In the genomic region with DNA sequence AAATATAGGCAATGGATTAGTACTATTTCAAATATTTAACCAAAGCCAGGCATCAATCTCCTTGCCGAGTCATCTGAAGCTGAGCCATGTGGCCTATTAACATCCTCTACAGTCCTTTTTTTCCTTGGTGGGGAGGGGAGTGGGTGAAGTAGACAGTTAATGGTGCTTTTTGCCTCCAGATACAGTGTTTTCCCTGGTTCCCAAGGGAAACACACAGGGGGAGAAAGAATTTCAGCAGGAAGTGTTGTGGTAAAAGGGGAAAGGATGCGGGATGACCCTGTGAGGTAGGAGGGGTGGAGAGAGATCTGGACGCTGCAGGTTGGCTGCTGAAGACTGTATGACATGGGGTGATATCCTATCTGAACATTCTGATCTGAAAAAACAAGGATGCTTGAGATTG, we compare ENCODE assay signal across 9 cellular contexts. TPM values are rescaled to one million over a fixed set of nuclear protein-coding genes. Genes with fewer than 3 reads are reported as not detected.
DNase-seq lines count a peak whose midpoint lies in the region; ATAC-seq and TF ChIP-seq lines count a peak whose summit lies in the region.
"Had no signal": no experiment of that assay in that cellular context is flagged by ENCODE, and none has a peak within 500 bp of the region (broad histone marks: within the 10 kb centered on the region; RNA-seq: fewer than 3 reads in every experiment).

No MANE protein-coding gene starts in this region.

- peaks cover 0 to 4% (median 0%) of the 10 kb centered on the region in 9 donors for H3K36me3 ChIP-seq in heart left ventricle
- no peaks in the 10 kb centered on the region for H3K36me3 ChIP-seq in body of pancreas (replicated peaks in 1 of 2; ENCODE audit: insufficient read depth in 1 of 2, low read depth in 2 of 2)
- H3K36me3 ChIP-seq in kidney epithelial cell (ENCODE audit: control insufficient read depth, insufficient read depth, low read length), result peaks cover 1% of the 10 kb centered on the region

- H3K4me1 Mint-ChIP-seq in type B pancreatic cell (ENCODE audit: unreplicated experiment), result peaks cover 9% of the 10 kb centered on the region

- no peak for DNase-seq in heart left ventricle
- DNase-seq in Right ventricle myocardium superior, result no peak
- DNase-seq in body of pancreas, result no peak
- DNase-seq in kidney epithelial cell (ENCODE audit: low read depth), result peak; percentile 81
- DNase-seq in type B pancreatic cell (ENCODE audit: extremely low spot score, unreplicated experiment), result no peak
- no peak for DNase-seq in AML-193 (lab: John Stamatoyannopoulos, UW)
- DNase-seq in NCI-H1417 treated with DMSO at 0.1 percent for 48 hours (lab: John Stamatoyannopoulos, UW), result no peak
- DNase-seq in stimulated activated naive CD8-positive, alpha-beta T cell treated with anti-CD3 and anti-CD28 coated beads, Interleukin-15, Interleukin-2, amounts not matched to agents 100 U/mL and 50 U/mL, for 24 hours, result no peak

- intact Hi-C loops in heart left ventricle (cut with DNase I), result no loop called here
- intact Hi-C loops in Right ventricle myocardium superior (cut with DNase I), result no loop called here
- intact Hi-C loops in body of pancreas (cut with DNase I), result no loop called here

- H3K36me3 Mint-ChIP-seq in type B pancreatic cell, result peaks cover 10% of the 10 kb centered on the region

- ATAC-seq in heart left ventricle (peak in 2 of 4 donors; percentile 12 to 24), Right ventricle myocardium superior (ENCODE audit: poor library complexity) (no peak), body of pancreas (peak; percentile 30)
- no peak for ATAC-seq in stimulated activated naive CD8-positive, alpha-beta T cell treated with anti-CD3 and anti-CD28 coated beads, Interleukin-15, Interleukin-2, amounts not matched to agents 100 U/mL and 50 U/mL, for 24 hours

- TF ChIP-seq CTCF in heart left ventricle (IDR thresholded peaks at IDR 0.05) (no peak), body of pancreas (IDR thresholded peaks at IDR 0.05) (no peak), kidney epithelial cell (IDR thresholded peaks at IDR 0.05; ENCODE audit: insufficient read depth, low read length, poor library complexity, severe bottlenecking) (no peak), type B pancreatic cell (conservative IDR thresholded peaks at IDR 0.05) (no peak)

- TF ChIP-seq POLR2A in heart left ventricle (IDR thresholded peaks at IDR 0.05) (no peak), body of pancreas (IDR thresholded peaks at IDR 0.05) (no peak)

- H3K27ac Mint-ChIP-seq in type B pancreatic cell, result peak overlapping the region; percentile 32

- H3K27me3 ChIP-seq in heart left ventricle, result no peaks in the 10 kb centered on the region
- H3K27me3 ChIP-seq in body of pancreas, result no peaks in the 10 kb centered on the region
- no peaks in the 10 kb centered on the region for H3K27me3 ChIP-seq in kidney epithelial cell (ENCODE audit: control insufficient read depth, insufficient read depth, low read length)

- no peaks in the 10 kb centered on the region for H3K9me3 ChIP-seq in heart left ventricle
- no peaks in the 10 kb centered on the region for H3K9me3 ChIP-seq in body of pancreas

- no peak overlapping the region for H3K4me3 Mint-ChIP-seq in type B pancreatic cell

- H3K27ac ChIP-seq in heart left ventricle, result peak overlapping the region in 10 of 12 donors; percentile 0 to 69 (median 26)
- H3K27ac ChIP-seq in body of pancreas, result no peak overlapping the region

- 34 to 52% (median 42%) methylated on average over 3 of the region's 3 CpGs for WGBS in heart left ventricle, 4 donors
- 63 to 75% methylated on average over 3 of the region's 3 CpGs for WGBS in body of pancreas, 2 donors

- H3K4me1 ChIP-seq in heart left ventricle (peaks cover 0 to 59% (median 25%) of the 10 kb centered on the region in 12 donors), body of pancreas (no peaks in the 10 kb centered on the region)

- H3K4me3 ChIP-seq in heart left ventricle (no peak overlapping the region), body of pancreas (no peak overlapping the region), kidney epithelial cell (ENCODE audit: low read depth, low read length) (no peak overlapping the region)

- H3K9me3 Mint-ChIP-seq in type B pancreatic cell, result no peaks in the 10 kb centered on the region

- H3K27me3 Mint-ChIP-seq in type B pancreatic cell, result no peaks in the 10 kb centered on the region

RNA-seq across cellular contexts. Expression of a gene that starts 9.6 kb away (rescaled TPM):
- total RNA-seq in heart left ventricle (not detected), Right ventricle myocardium superior (not detected), body of pancreas (not detected), kidney epithelial cell (not detected in 2 replicates), type B pancreatic cell (ENCODE audit: low replicate concordance) (not detected in 2 replicates)
- polyA plus RNA-seq in heart left ventricle, result under 1 TPM in 1 of 2 donors, not detected in 1; 0.30 TPM
- total RNA-seq: urinary bladder had no signal

RNA-seq across cellular contexts. Expression of a gene that starts 40.8 kb away (rescaled TPM):
- total RNA-seq in heart left ventricle (10 to 100 TPM; 11.4 to 24.5 (median 20.2) TPM), Right ventricle myocardium superior (19.5 TPM), body of pancreas (1 to 10 TPM; 8.8 to 9.9 TPM), kidney epithelial cell (20.5 and 24.4 TPM in 2 replicates), type B pancreatic cell (ENCODE audit: low replicate concordance) (18.5 and 25.4 TPM in 2 replicates)
- polyA plus RNA-seq in heart left ventricle, result 10 to 100 TPM; 14.2 to 15.5 TPM

Comparison
In these comparisons a context has a peak if more than half of its experiments do, and no peak if none do; other contexts are left out.
1. H3K27ac ChIP-seq: peak in heart left ventricle (10 of 12); none in body of pancreas (0 of 4).